10 cellular contexts compared by ENCODE assay signal in genomic region chr12:52952082-52952801, GRCh38. TPM values are rescaled to one million over a fixed set of nuclear protein-coding genes. Genes with fewer than 3 reads are reported as not detected.
A peak's percentile ranks its signal among the peaks of the same experiment; 100 is the strongest.
DNase-seq lines count a peak whose midpoint lies in the region; TF ChIP-seq lines count a peak whose summit lies in the region.
"Had no signal": no experiment of that assay in that cellular context is flagged by ENCODE, and none has a peak within 500 bp of the region (broad histone marks: within the 10 kb centered on the region; RNA-seq: fewer than 3 reads in every experiment).

No MANE protein-coding gene starts in this region.

- H2AFZ ChIP-seq in parathyroid adenoma: no peak overlapping the region

- DNase-seq in NCI-H226 (peak; percentile 37), colonic mucosa (peak; percentile 74), NCI-H2196 (lab: John Stamatoyannopoulos, UW; ENCODE audit: unreplicated experiment) (no peak), NCI-H345 (lab: John Stamatoyannopoulos, UW) (no peak), SKM-1 treated with dmso at 0.1 percent for 144 hours (lab: John Stamatoyannopoulos, UW; ENCODE audit: unreplicated experiment) (no peak)
- DNase-seq: DND-41 had no signal

- H3K4me2 ChIP-seq in parathyroid adenoma (ENCODE audit: low read length): no peak overlapping the region
- H3K4me2 ChIP-seq: KMS-11 had no signal

- H3K9me3 ChIP-seq in colonic mucosa (no peaks in the 10 kb centered on the region), parathyroid adenoma (ENCODE audit: control insufficient read depth, low read length) (no peaks in the 10 kb centered on the region)
- H3K9me3 ChIP-seq: ascending aorta had no signal

- no peak overlapping the region for H3K4me3 ChIP-seq in GM12875 (ENCODE audit: low read depth, low read length)
- H3K4me3 ChIP-seq in colonic mucosa: peak overlapping the region; percentile 74
- no peak overlapping the region for H3K4me3 ChIP-seq in parathyroid adenoma (ENCODE audit: low read depth, low read length)
- H3K4me3 ChIP-seq: ascending aorta had no signal

- H3K27ac ChIP-seq in colonic mucosa: peak overlapping the region; percentile 89
- H3K27ac ChIP-seq in parathyroid adenoma: no peak overlapping the region
- H3K27ac ChIP-seq: ascending aorta, KMS-11 had no signal

- H3K9ac ChIP-seq in colonic mucosa (ENCODE audit: low read depth in 2 of 2, low read length in 2 of 2): peak overlapping the region in 1 of 2 donors; percentile 100
- H3K9ac ChIP-seq in parathyroid adenoma: no peak overlapping the region
- H3K9ac ChIP-seq: KMS-11 had no signal

- H3K79me2 ChIP-seq in parathyroid adenoma: no peaks in the 10 kb centered on the region

- no peaks in the 10 kb centered on the region for H3K27me3 ChIP-seq in colonic mucosa
- H3K27me3 ChIP-seq in parathyroid adenoma (ENCODE audit: control insufficient read depth, insufficient read depth, low read length): no peaks in the 10 kb centered on the region
- H3K27me3 ChIP-seq: ascending aorta had no signal

- intact Hi-C loops in colonic mucosa (cut with DNase I): no loop called here

- TF ChIP-seq CTCF in GM12875 (IDR thresholded peaks at IDR 0.05; ENCODE audit: borderline replicate concordance, insufficient read depth, low read depth, low read length): peak; percentile 54
- TF ChIP-seq CTCF in colonic mucosa (IDR thresholded peaks at IDR 0.05): no peak
- TF ChIP-seq CTCF in parathyroid adenoma (IDR thresholded peaks at IDR 0.05): peak; percentile 63

- H3K36me3 ChIP-seq in colonic mucosa (peaks cover 3% of the 10 kb centered on the region), parathyroid adenoma (ENCODE audit: control insufficient read depth, insufficient read depth, low read length) (no peaks in the 10 kb centered on the region)
- H3K36me3 ChIP-seq: ascending aorta had no signal

- H3K4me1 ChIP-seq in colonic mucosa: no peaks in the 10 kb centered on the region
- H3K4me1 ChIP-seq in parathyroid adenoma: peaks cover 10% of the 10 kb centered on the region

RNA-seq across cellular contexts. Expression of gene KRT18, which starts 3.3 kb away (rescaled TPM):
- total RNA-seq in colonic mucosa: 1,000 to 10,000 TPM; 1,068 to 1,487 TPM

RNA-seq across cellular contexts. Expression of gene KRT8, which starts 47.4 kb away (rescaled TPM):
- 1,000 to 10,000 TPM; 4,207 to 4,597 TPM for total RNA-seq in colonic mucosa

RNA-seq across cellular contexts. Expression of gene EIF4B, which starts 54.0 kb away (rescaled TPM):
- 100 to 1,000 TPM; 398 to 455 TPM for total RNA-seq in colonic mucosa

Comparison
In these comparisons a context has a peak if more than half of its experiments do, and no peak if none do; other contexts are left out.
1. DNase-seq: peak in NCI-H226 (single experiment) and colonic mucosa (single experiment); none in NCI-H2196 (single experiment), NCI-H345 (single experiment) and SKM-1 treated with dmso at 0.1 percent for 144 hours (single experiment).